1 cellular context compared by ENCODE assay signal in the genomic region with DNA sequence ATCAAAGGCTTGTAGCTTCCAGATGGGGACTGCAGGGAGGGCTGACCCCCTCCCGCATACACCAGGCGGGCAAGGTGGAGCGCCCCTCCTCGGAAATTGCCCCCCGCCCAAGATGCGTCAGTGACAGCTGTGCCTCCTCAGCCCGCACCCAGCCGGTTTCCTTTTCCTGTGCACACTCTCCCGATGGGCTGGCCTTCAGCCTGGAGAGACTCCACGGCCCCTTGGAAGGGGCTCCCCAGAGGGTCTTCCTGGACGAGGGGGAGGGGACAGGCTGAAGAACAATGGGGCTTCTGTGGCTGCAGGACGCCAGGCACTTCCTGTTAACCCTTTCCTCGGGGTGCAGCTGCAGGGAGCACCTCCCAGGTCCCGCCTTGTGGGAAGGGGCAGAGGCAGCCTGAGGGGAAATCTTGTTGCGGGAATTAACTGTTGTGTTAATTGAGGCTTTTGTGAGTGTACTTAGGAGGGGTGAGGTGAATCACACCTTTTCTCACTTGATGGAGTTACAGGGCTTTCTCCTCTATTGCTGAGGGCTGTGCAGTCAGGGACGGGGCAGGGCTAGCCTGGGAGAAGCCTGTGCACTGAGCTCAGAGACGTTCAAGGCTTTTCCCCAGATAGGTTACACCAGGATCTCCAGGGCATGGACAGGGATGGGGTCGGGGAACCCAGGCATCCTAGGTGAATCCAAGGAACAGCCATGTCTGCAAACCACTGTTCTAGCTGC.
A peak's percentile ranks its signal among the peaks of the same experiment; 100 is the strongest.
TF ChIP-seq lines count a peak whose summit lies in the region.

No MANE protein-coding gene starts in this region.

TF ChIP-seq in K562, 482 proteins besides CTCF, POLR2A, EP300 and RAD21 (continued from another document and continues in another):
- no peak for TF ChIP-seq CCNT2 (IDR thresholded peaks at IDR 0.05; ENCODE audit: borderline replicate concordance, extremely low read depth, insufficient read length, low read depth, low read length)
- TF ChIP-seq, protein P1, sequence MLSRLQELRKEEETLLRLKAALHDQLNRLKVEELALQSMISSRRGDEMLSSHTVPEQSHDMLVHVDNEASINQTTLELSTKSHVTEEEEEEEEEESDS (CRISPR knock-in tag; IDR thresholded peaks at IDR 0.05): no peak
- no peak for TF ChIP-seq BCOR (IDR thresholded peaks at IDR 0.05)
- TF ChIP-seq SPI1 (IDR thresholded peaks at IDR 0.05; ENCODE audit: borderline replicate concordance, low read depth, low read length): peak; percentile 91
- TF ChIP-seq, protein P2, sequence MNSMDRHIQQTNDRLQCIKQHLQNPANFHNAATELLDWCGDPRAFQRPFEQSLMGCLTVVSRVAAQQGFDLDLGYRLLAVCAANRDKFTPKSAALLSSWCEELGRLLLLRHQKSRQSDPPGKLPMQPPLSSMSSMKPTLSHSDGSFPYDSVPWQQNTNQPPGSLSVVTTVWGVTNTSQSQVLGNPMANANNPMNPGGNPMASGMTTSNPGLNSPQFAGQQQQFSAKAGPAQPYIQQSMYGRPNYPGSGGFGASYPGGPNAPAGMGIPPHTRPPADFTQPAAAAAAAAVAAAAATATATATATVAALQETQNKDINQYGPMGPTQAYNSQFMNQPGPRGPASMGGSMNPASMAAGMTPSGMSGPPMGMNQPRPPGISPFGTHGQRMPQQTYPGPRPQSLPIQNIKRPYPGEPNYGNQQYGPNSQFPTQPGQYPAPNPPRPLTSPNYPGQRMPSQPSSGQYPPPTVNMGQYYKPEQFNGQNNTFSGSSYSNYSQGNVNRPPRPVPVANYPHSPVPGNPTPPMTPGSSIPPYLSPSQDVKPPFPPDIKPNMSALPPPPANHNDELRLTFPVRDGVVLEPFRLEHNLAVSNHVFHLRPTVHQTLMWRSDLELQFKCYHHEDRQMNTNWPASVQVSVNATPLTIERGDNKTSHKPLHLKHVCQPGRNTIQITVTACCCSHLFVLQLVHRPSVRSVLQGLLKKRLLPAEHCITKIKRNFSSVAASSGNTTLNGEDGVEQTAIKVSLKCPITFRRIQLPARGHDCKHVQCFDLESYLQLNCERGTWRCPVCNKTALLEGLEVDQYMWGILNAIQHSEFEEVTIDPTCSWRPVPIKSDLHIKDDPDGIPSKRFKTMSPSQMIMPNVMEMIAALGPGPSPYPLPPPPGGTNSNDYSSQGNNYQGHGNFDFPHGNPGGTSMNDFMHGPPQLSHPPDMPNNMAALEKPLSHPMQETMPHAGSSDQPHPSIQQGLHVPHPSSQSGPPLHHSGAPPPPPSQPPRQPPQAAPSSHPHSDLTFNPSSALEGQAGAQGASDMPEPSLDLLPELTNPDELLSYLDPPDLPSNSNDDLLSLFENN (IDR thresholded peaks at IDR 0.05; ENCODE audit: low read depth in 2 of 2, low read length in 2 of 2): no peak
- no peak for TF ChIP-seq ZNF780A (CRISPR knock-in tag; IDR thresholded peaks at IDR 0.05)
- TF ChIP-seq NONO (IDR thresholded peaks at IDR 0.05; ENCODE audit: low read depth in 2 of 2, low read length in 1 of 2): no peak
- no peak for TF ChIP-seq MEF2A (IDR thresholded peaks at IDR 0.05; ENCODE audit: control insufficient read depth, low read depth, low read length)
- TF ChIP-seq, protein P3, sequence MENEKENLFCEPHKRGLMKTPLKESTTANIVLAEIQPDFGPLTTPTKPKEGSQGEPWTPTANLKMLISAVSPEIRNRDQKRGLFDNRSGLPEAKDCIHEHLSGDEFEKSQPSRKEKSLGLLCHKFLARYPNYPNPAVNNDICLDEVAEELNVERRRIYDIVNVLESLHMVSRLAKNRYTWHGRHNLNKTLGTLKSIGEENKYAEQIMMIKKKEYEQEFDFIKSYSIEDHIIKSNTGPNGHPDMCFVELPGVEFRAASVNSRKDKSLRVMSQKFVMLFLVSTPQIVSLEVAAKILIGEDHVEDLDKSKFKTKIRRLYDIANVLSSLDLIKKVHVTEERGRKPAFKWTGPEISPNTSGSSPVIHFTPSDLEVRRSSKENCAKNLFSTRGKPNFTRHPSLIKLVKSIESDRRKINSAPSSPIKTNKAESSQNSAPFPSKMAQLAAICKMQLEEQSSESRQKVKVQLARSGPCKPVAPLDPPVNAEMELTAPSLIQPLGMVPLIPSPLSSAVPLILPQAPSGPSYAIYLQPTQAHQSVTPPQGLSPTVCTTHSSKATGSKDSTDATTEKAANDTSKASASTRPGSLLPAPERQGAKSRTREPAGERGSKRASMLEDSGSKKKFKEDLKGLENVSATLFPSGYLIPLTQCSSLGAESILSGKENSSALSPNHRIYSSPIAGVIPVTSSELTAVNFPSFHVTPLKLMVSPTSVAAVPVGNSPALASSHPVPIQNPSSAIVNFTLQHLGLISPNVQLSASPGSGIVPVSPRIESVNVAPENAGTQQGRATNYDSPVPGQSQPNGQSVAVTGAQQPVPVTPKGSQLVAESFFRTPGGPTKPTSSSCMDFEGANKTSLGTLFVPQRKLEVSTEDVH (IDR thresholded peaks at IDR 0.05; ENCODE audit: low read depth, partially characterized antibody): no peak
- TF ChIP-seq ZNF830 (CRISPR knock-in tag; IDR thresholded peaks at IDR 0.05): 0 out of 2 replicates have a peak, but pooled peaks have one; percentile 19
- TF ChIP-seq, protein P4, sequence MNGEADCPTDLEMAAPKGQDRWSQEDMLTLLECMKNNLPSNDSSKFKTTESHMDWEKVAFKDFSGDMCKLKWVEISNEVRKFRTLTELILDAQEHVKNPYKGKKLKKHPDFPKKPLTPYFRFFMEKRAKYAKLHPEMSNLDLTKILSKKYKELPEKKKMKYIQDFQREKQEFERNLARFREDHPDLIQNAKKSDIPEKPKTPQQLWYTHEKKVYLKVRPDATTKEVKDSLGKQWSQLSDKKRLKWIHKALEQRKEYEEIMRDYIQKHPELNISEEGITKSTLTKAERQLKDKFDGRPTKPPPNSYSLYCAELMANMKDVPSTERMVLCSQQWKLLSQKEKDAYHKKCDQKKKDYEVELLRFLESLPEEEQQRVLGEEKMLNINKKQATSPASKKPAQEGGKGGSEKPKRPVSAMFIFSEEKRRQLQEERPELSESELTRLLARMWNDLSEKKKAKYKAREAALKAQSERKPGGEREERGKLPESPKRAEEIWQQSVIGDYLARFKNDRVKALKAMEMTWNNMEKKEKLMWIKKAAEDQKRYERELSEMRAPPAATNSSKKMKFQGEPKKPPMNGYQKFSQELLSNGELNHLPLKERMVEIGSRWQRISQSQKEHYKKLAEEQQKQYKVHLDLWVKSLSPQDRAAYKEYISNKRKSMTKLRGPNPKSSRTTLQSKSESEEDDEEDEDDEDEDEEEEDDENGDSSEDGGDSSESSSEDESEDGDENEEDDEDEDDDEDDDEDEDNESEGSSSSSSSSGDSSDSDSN (IDR thresholded peaks at IDR 0.05; ENCODE audit: borderline replicate concordance in 1 of 2, low read depth in 2 of 2, low read length in 2 of 2): no peak
- peak; percentile 54; the same call in 1 of the 2 replicates for TF ChIP-seq HDAC2 (IDR thresholded peaks at IDR 0.05)
- no peak for TF ChIP-seq SP1 (CRISPR knock-in tag; IDR thresholded peaks at IDR 0.05)
- no peak for TF ChIP-seq MTA2 (IDR thresholded peaks at IDR 0.05; ENCODE audit: low read depth)
- TF ChIP-seq, protein P5, sequence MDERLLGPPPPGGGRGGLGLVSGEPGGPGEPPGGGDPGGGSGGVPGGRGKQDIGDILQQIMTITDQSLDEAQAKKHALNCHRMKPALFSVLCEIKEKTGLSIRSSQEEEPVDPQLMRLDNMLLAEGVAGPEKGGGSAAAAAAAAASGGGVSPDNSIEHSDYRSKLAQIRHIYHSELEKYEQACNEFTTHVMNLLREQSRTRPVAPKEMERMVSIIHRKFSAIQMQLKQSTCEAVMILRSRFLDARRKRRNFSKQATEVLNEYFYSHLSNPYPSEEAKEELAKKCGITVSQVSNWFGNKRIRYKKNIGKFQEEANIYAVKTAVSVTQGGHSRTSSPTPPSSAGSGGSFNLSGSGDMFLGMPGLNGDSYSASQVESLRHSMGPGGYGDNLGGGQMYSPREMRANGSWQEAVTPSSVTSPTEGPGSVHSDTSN (CRISPR knock-in tag; IDR thresholded peaks at IDR 0.05; ENCODE audit: low read depth): no peak
- TF ChIP-seq, protein P5 (tag; conservative IDR thresholded peaks at IDR 0.05; ENCODE audit: low read depth): no peak
- TF ChIP-seq BACH1 (tag; IDR thresholded peaks at IDR 0.05): no peak
- TF ChIP-seq RBM22 (IDR thresholded peaks at IDR 0.05; ENCODE audit: low read depth, low read length, poor library complexity, severe bottlenecking): no peak
- TF ChIP-seq PHTF2 (CRISPR knock-in tag; IDR thresholded peaks at IDR 0.05): no peak
- TF ChIP-seq, protein P6, sequence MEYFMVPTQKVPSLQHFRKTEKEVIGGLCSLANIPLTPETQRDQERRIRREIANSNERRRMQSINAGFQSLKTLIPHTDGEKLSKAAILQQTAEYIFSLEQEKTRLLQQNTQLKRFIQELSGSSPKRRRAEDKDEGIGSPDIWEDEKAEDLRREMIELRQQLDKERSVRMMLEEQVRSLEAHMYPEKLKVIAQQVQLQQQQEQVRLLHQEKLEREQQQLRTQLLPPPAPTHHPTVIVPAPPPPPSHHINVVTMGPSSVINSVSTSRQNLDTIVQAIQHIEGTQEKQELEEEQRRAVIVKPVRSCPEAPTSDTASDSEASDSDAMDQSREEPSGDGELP (CRISPR knock-in tag; IDR thresholded peaks at IDR 0.05; ENCODE audit: borderline replicate concordance): peak; percentile 75
- TF ChIP-seq PTTG1 (tag; IDR thresholded peaks at IDR 0.05; ENCODE audit: low read depth): no peak
- TF ChIP-seq MCM5 (IDR thresholded peaks at IDR 0.05; ENCODE audit: low read depth): no peak
- TF ChIP-seq ZZZ3 (IDR thresholded peaks at IDR 0.05): no peak
- TF ChIP-seq PHB2 (IDR thresholded peaks at IDR 0.05; ENCODE audit: low read depth): no peak
- no peak for TF ChIP-seq ZNF695 (CRISPR knock-in tag; IDR thresholded peaks at IDR 0.05)
- no peak for TF ChIP-seq ZNF717 (CRISPR knock-in tag; IDR thresholded peaks at IDR 0.05)
- peak; percentile 15 for TF ChIP-seq DACH1 (IDR thresholded peaks at IDR 0.05; ENCODE audit: partially characterized antibody)
- TF ChIP-seq, protein P7, sequence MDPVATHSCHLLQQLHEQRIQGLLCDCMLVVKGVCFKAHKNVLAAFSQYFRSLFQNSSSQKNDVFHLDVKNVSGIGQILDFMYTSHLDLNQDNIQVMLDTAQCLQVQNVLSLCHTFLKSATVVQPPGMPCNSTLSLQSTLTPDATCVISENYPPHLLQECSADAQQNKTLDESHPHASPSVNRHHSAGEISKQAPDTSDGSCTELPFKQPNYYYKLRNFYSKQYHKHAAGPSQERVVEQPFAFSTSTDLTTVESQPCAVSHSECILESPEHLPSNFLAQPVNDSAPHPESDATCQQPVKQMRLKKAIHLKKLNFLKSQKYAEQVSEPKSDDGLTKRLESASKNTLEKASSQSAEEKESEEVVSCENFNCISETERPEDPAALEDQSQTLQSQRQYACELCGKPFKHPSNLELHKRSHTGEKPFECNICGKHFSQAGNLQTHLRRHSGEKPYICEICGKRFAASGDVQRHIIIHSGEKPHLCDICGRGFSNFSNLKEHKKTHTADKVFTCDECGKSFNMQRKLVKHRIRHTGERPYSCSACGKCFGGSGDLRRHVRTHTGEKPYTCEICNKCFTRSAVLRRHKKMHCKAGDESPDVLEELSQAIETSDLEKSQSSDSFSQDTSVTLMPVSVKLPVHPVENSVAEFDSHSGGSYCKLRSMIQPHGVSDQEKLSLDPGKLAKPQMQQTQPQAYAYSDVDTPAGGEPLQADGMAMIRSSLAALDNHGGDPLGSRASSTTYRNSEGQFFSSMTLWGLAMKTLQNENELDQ (CRISPR knock-in tag; IDR thresholded peaks at IDR 0.05; ENCODE audit: borderline replicate concordance): no peak
- TF ChIP-seq RBM17 (IDR thresholded peaks at IDR 0.05; ENCODE audit: borderline replicate concordance, low read depth, low read length): no peak
- no peak for TF ChIP-seq FOXJ2 (tag; IDR thresholded peaks at IDR 0.05)
- TF ChIP-seq ZC3H4 (CRISPR knock-in tag; IDR thresholded peaks at IDR 0.05; ENCODE audit: borderline replicate concordance): no peak
- TF ChIP-seq NR2C1 (IDR thresholded peaks at IDR 0.05): 0 out of 2 replicates have a peak, but pooled peaks have one; percentile 6
- no peak for TF ChIP-seq NR2C1 (tag; IDR thresholded peaks at IDR 0.05)
- TF ChIP-seq, protein P8, sequence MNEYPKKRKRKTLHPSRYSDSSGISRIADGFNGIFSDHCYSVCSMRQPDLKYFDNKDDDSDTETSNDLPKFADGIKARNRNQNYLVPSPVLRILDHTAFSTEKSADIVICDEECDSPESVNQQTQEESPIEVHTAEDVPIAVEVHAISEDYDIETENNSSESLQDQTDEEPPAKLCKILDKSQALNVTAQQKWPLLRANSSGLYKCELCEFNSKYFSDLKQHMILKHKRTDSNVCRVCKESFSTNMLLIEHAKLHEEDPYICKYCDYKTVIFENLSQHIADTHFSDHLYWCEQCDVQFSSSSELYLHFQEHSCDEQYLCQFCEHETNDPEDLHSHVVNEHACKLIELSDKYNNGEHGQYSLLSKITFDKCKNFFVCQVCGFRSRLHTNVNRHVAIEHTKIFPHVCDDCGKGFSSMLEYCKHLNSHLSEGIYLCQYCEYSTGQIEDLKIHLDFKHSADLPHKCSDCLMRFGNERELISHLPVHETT (CRISPR knock-in tag; conservative IDR thresholded peaks at IDR 0.05 in 1 of 2, IDR thresholded peaks at IDR 0.05 in 1 of 2): no peak
- no peak for TF ChIP-seq PYGO2 (tag; IDR thresholded peaks at IDR 0.05)
- TF ChIP-seq, protein P9, sequence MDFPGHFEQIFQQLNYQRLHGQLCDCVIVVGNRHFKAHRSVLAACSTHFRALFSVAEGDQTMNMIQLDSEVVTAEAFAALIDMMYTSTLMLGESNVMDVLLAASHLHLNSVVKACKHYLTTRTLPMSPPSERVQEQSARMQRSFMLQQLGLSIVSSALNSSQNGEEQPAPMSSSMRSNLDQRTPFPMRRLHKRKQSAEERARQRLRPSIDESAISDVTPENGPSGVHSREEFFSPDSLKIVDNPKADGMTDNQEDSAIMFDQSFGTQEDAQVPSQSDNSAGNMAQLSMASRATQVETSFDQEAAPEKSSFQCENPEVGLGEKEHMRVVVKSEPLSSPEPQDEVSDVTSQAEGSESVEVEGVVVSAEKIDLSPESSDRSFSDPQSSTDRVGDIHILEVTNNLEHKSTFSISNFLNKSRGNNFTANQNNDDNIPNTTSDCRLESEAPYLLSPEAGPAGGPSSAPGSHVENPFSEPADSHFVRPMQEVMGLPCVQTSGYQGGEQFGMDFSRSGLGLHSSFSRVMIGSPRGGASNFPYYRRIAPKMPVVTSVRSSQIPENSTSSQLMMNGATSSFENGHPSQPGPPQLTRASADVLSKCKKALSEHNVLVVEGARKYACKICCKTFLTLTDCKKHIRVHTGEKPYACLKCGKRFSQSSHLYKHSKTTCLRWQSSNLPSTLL (IDR thresholded peaks at IDR 0.05): no peak
- TF ChIP-seq ZNF589 (CRISPR knock-in tag; IDR thresholded peaks at IDR 0.05; ENCODE audit: low read depth): peak; percentile 72; the same call in 1 of the 2 replicates
- TF ChIP-seq KDM1A (IDR thresholded peaks at IDR 0.05): no peak; a peak in 1 of 4 replicates
- no peak for TF ChIP-seq ZC3H11A (IDR thresholded peaks at IDR 0.05; ENCODE audit: low read depth, low read length)
